In the genomic region with DNA sequence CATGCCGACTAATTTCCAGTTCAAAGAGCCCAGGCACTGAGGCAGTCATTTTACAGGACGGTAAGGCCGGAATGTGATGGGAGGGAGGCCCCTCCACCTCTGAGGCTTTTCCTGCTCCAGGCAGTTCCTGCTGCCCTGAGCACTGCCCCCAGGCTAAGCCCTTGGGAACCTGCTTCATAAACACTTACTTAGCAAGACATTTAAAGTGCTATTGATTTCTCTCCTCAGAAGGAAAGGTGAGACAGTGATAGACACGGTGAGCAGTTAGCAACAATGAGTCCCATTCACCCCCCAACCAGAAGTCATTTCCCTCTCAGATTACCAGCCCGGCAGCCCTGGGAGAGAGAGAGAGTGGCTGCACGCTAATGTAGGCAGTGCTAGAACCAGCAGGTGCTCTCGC, we compare ENCODE assay signal across 17 cellular contexts.
DNase-seq lines count a peak whose midpoint lies in the region; ATAC-seq and FAIRE-seq lines count a peak whose summit lies in the region.
"Had no signal": no experiment of that assay in that cellular context is flagged by ENCODE, and none has a peak within 500 bp of the region (broad histone marks: within the 10 kb centered on the region; RNA-seq: fewer than 3 reads in every experiment).

No MANE protein-coding gene starts in this region.

- FAIRE-seq in urothelium cell line (lab: Jason Lieb, UNC): no peak
- FAIRE-seq: GM12892, K562, small intestine had no signal

- DNase-seq in DMS 273 (lab: John Stamatoyannopoulos, UW; ENCODE audit: unreplicated experiment) (peak; percentile 16), DMS 273 treated with DMSO at 0.1 percent for 48 hours (lab: John Stamatoyannopoulos, UW) (no peak), NCI-H2196 treated with DMSO at 0.1 percent for 48 hours (lab: John Stamatoyannopoulos, UW; ENCODE audit: unreplicated experiment) (peak; percentile 84), dermis blood vessel endothelial cell (peak; percentile 28), renal cortical epithelial cell (ENCODE audit: low read depth) (peak; percentile 51), urothelium cell line (ENCODE audit: low spot score) (no peak)
- DNase-seq: activated CD8-positive, alpha-beta memory T cell treated with anti-CD3 and anti-CD28 coated beads, Interleukin-2, amount 50 U/mL, for 48 hours; activated naive CD4-positive, alpha-beta T cell treated with anti-CD3 and anti-CD28 coated beads, Interleukin-2, amount 10 ng/mL, durations not matched to agents 7 days and 5 days; effector CD8-positive, alpha-beta T cell; nucleus accumbens; small intestine; stimulated activated naive CD4-positive, alpha-beta T cell treated with Interleukin-2 at 50 U/mL for 16 hours; T-helper 2 cell had no signal

- ATAC-seq in HG02885 (IDR thresholded peaks at IDR 0.05; ENCODE audit: poor library complexity, unreplicated experiment) (no peak), GM21529 (IDR thresholded peaks at IDR 0.05; ENCODE audit: unreplicated experiment) (no peak)
- ATAC-seq: K562 had no signal

Comparison
In these comparisons a context has a peak if more than half of its experiments do, and no peak if none do; other contexts are left out.
1. DNase-seq: peak in DMS 273 (single experiment), NCI-H2196 treated with DMSO at 0.1 percent for 48 hours (single experiment), dermis blood vessel endothelial cell (single experiment) and renal cortical epithelial cell (single experiment); none in DMS 273 treated with DMSO at 0.1 percent for 48 hours (single experiment) and urothelium cell line (single experiment).